In genomic region chr3:94862703-94863102, GRCh38 we compare ENCODE assay signal across 8 cellular contexts.
DNase-seq lines count a peak whose midpoint lies in the region; ATAC-seq, FAIRE-seq and TF ChIP-seq lines count a peak whose summit lies in the region.

No MANE protein-coding gene starts in this region.

- H3K4me1 ChIP-seq in gastroesophageal sphincter = no peaks in the 10 kb centered on the region

- FAIRE-seq in H54 (lab: Jason Lieb, UNC) (no peak), urothelium cell line (lab: Jason Lieb, UNC) (no peak)

- intact Hi-C loops in posterior cingulate gyrus (cut with DNase I) = no loop called here

- H3K27me3 Mint-ChIP-seq in endothelial cell (ENCODE audit: unreplicated experiment) = no peaks in the 10 kb centered on the region

- H3K27ac ChIP-seq in gastroesophageal sphincter = no peak overlapping the region

- no peaks in the 10 kb centered on the region for H3K9me3 Mint-ChIP-seq in endothelial cell (ENCODE audit: unreplicated experiment)

- H3K4me3 Mint-ChIP-seq in endothelial cell (ENCODE audit: unreplicated experiment) = no peak overlapping the region

- DNase-seq in COLO829 (ENCODE audit: low spot score) (peak; percentile 37), H54 (ENCODE audit: insufficient read length, low spot score) (peak; percentile 2), NCI-H226 (peak; percentile 39), endothelial cell (ENCODE audit: low spot score) (peak; percentile 17), urothelium cell line (ENCODE audit: low spot score) (peak; percentile 20), posterior cingulate gyrus (no peak)

- H3K4me1 Mint-ChIP-seq in endothelial cell (ENCODE audit: unreplicated experiment) = no peaks in the 10 kb centered on the region

- H3K9me3 ChIP-seq in gastroesophageal sphincter = peaks cover 0 to 48% (median 0%) of the 10 kb centered on the region in 3 donors

- H3K36me3 ChIP-seq in gastroesophageal sphincter = no peaks in the 10 kb centered on the region

- no peak overlapping the region for H3K4me3 ChIP-seq in gastroesophageal sphincter

- TF ChIP-seq POLR2A in H54 (IDR thresholded peaks at IDR 0.05; ENCODE audit: low read depth, low read length) (no peak), gastroesophageal sphincter (IDR thresholded peaks at IDR 0.05) (no peak)

- TF ChIP-seq CTCF in endothelial cell (IDR thresholded peaks at IDR 0.05; ENCODE audit: unreplicated experiment) = peak; percentile 58
- TF ChIP-seq CTCF in gastroesophageal sphincter (IDR thresholded peaks at IDR 0.05) = peak in 1 of 4 experiments; percentile 24

- no peak overlapping the region for H3K27ac Mint-ChIP-seq in endothelial cell (ENCODE audit: unreplicated experiment)

- no peak for TF ChIP-seq EP300 in gastroesophageal sphincter (IDR thresholded peaks at IDR 0.05)

- WGBS in gastroesophageal sphincter (ENCODE audit: low coverage in 1 of 2), 2 donors = 97% methylated on average over 3 of the region's 3 CpGs; no CpG with 5 or more reads in 1 of the 2 donors

- no peaks in the 10 kb centered on the region for H3K36me3 Mint-ChIP-seq in endothelial cell (ENCODE audit: low read depth, unreplicated experiment)

- ATAC-seq in gastroesophageal sphincter (no peak), HG02970 (IDR thresholded peaks at IDR 0.05; ENCODE audit: low FRiP score, unreplicated experiment) (no peak)

- H3K27me3 ChIP-seq in gastroesophageal sphincter = no peaks in the 10 kb centered on the region

Comparison
In these comparisons a context has a peak if more than half of its experiments do, and no peak if none do; other contexts are left out.
1. DNase-seq: peak in COLO829 (single experiment), H54 (single experiment), NCI-H226 (single experiment), endothelial cell (single experiment) and urothelium cell line (single experiment); none in posterior cingulate gyrus (0 of 10).